In the genomic region with DNA sequence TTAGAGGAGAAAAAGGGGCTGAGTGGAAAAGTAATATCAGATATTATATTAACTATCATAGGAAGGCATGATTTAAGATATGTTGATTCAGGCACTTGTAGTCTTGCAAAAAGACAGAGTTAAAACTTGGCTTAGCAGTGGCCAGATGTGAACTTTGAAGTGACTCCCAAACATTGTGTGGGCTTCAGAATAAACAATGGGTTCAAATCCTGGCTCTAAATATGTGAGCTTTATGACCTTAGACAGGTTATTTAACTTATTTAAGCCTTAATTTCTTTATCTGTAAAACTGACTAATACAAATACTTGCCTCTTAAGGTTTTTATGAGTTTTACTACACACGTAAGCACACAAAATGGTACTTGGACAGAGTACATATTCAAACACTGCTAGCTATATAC, we compare ENCODE assay signal across 30 cellular contexts.
"Had no signal": no experiment of that assay in that cellular context is flagged by ENCODE, and none has a peak within 500 bp of the region (broad histone marks: within the 10 kb centered on the region; RNA-seq: fewer than 3 reads in every experiment).

No MANE protein-coding gene starts in this region.

- H3K27me3 ChIP-seq: left lung, neural progenitor cell, neutrophil, right atrium auricular region, right lobe of liver, stomach, testis, thyroid gland, transverse colon, upper lobe of left lung, vagina had no signal

- H3K79me2 ChIP-seq: parathyroid adenoma had no signal

- H3K4me1 ChIP-seq: left lung, lower lobe of right lung, neural progenitor cell, parathyroid adenoma, right atrium auricular region, testis, thyroid gland, upper lobe of left lung, vagina had no signal

- H3K36me3 ChIP-seq: left lung, lower lobe of right lung, neural progenitor cell, neutrophil, right atrium auricular region, right lobe of liver, stomach, thyroid gland, transverse colon, upper lobe of left lung, vagina had no signal

- H2AFZ ChIP-seq: neural progenitor cell, parathyroid adenoma had no signal

- ATAC-seq: left colon; left lung; lower lobe of right lung; natural killer cell; right lobe of liver; stimulated activated memory B cell treated with anti-CD40 and anti-IgM and Interleukin-4, amounts not matched to agents 10 μg/mL and 1 μg/mL and 100 μg/mL, for 72 hours; stimulated activated naive CD8-positive, alpha-beta T cell treated with anti-CD3 and anti-CD28 coated beads, Interleukin-15, Interleukin-2, amounts not matched to agents 100 U/mL and 50 U/mL, for 24 hours had no signal

- H3K27ac ChIP-seq: left lung, lower lobe of right lung, neural progenitor cell, neutrophil, parathyroid adenoma, right atrium auricular region, right lobe of liver, stomach, testis, thyroid gland, transverse colon, upper lobe of left lung, vagina had no signal

- H3K9ac ChIP-seq: neural progenitor cell, parathyroid adenoma had no signal

- H3K4me3 ChIP-seq: left lung, lower lobe of right lung, neural progenitor cell, right atrium auricular region, right lobe of liver, smooth muscle cell, stomach, testis, thyroid gland, transverse colon, upper lobe of left lung, vagina had no signal

- H3K4me2 ChIP-seq: neural progenitor cell, smooth muscle cell had no signal

- H3K9me3 ChIP-seq: left lung, lower lobe of right lung, neutrophil, right atrium auricular region, right lobe of liver, stomach, testis, thyroid gland, transverse colon, vagina had no signal

- DNase-seq: hypothalamus; immature natural killer cell; kidney; left colon; left lung; lower lobe of right lung; mammary epithelial cell; mesenchymal stem cell; naive B cell; natural killer cell; nephron progenitor cell; occipital lobe; right lobe of liver; stimulated activated CD4-positive, alpha-beta T cell treated with anti-CD3 and anti-CD28 coated beads, Interleukin-1b, Interleukin-23, amount 100 ng/mL, for 48 hours; stimulated activated CD4-positive, alpha-beta T cell treated with anti-CD3 and anti-CD28 coated beads, Interleukin-2, amount 100 ng/mL, for 48 hours; stimulated activated CD4-positive, alpha-beta T cell treated with anti-CD3 and anti-CD28 coated beads, Interleukin-4, amount 100 ng/mL, for 4 hours; stimulated activated CD8-positive, alpha-beta memory T cell treated with anti-CD3 and anti-CD28 coated beads, Interleukin-4, amount 100 ng/mL, for 48 hours; stimulated activated naive CD8-positive, alpha-beta T cell treated with anti-CD3 and anti-CD28 coated beads, Interleukin-15, Interleukin-2, amounts not matched to agents 100 U/mL and 50 U/mL, for 24 hours; stomach; testis; thyroid gland; transverse colon; upper lobe of left lung had no signal
